ENCODE assay signal across 8 cellular contexts in genomic region chr1:229507502-229507901, GRCh38. TPM values are rescaled to one million over a fixed set of nuclear protein-coding genes. Genes with fewer than 3 reads are reported as not detected.
A peak's percentile ranks its signal among the peaks of the same experiment; 100 is the strongest.
DNase-seq lines count a peak whose midpoint lies in the region; ATAC-seq and TF ChIP-seq lines count a peak whose summit lies in the region.

No MANE protein-coding gene starts in this region.

- H3K27ac Mint-ChIP-seq in CD14-positive monocyte, result peak overlapping the region; percentile 96 to 99 (median 99)

- H3K9me3 Mint-ChIP-seq in CD14-positive monocyte, result peaks cover 0 to 2% (median 0%) of the 10 kb centered on the region in 7 donors

- no peaks in the 10 kb centered on the region for H3K9me3 ChIP-seq in adipocyte (ENCODE audit: control insufficient read depth, low read length)
- no peaks in the 10 kb centered on the region for H3K9me3 ChIP-seq in liver (ENCODE audit: control insufficient read depth in 4 of 4, low read length in 3 of 4)

- H3K27me3 Mint-ChIP-seq in CD14-positive monocyte (ENCODE audit: low read depth in 3 of 3), result no peaks in the 10 kb centered on the region

- TF ChIP-seq RAD21 in liver (IDR thresholded peaks at IDR 0.05), result no peak

- 3% methylated on average over 5 of the region's 5 CpGs for WGBS in liver
- WGBS in urinary bladder, result 9% methylated on average over 5 of the region's 5 CpGs

- DNase-seq in CD14-positive monocyte (ENCODE audit: low spot score) (no peak), adipocyte (ENCODE audit: low read depth) (no peak), NCI-H1092 treated with DMSO at 0.1 percent for 48 hours (lab: John Stamatoyannopoulos, UW) (no peak), pons (ENCODE audit: low spot score) (no peak), COLO668 (lab: John Stamatoyannopoulos, UW; ENCODE audit: unreplicated experiment) (no peak)

- H3K27me3 ChIP-seq in adipocyte (replicated peaks; ENCODE audit: control insufficient read depth, insufficient read depth, low read length), result no peaks in the 10 kb centered on the region
- no peaks in the 10 kb centered on the region for H3K27me3 ChIP-seq in liver (ENCODE audit: control insufficient read depth in 4 of 4, insufficient read depth in 4 of 4, low read length in 3 of 4)

- H3K9ac ChIP-seq in adipocyte (ENCODE audit: low read length), result peak overlapping the region; percentile 93
- peak overlapping the region; percentile 68 to 90 for H3K9ac ChIP-seq in liver (ENCODE audit: low read depth in 1 of 2, low read length in 2 of 2)

- intact Hi-C loops in CD14-positive monocyte (cut with micrococcal nuclease), result loop anchor here (5.0 to 10.0 kb wide), 2 partner anchors 47 to 235 kb away; partner anchors contain the start of genes ABCB10 (in 1 of the 2) and RAB4A (in 1 of the 2)

- H3K4me1 Mint-ChIP-seq in CD14-positive monocyte, result peaks cover 21% of the 10 kb centered on the region

- peak overlapping the region; percentile 81 to 92 for H3K4me3 Mint-ChIP-seq in CD14-positive monocyte

- no peak for TF ChIP-seq CTCF in CD14-positive monocyte (IDR thresholded peaks at IDR 0.05)
- TF ChIP-seq CTCF in liver (IDR thresholded peaks at IDR 0.05; ENCODE audit: low read depth, low read length, missing input control), result no peak

- H3K36me3 ChIP-seq in adipocyte (ENCODE audit: control insufficient read depth, insufficient read depth, low read length, severe bottlenecking), result peaks cover 11% of the 10 kb centered on the region
- peaks cover 0 to 7% (median 0%) of the 10 kb centered on the region in 4 donors for H3K36me3 ChIP-seq in liver (ENCODE audit: control insufficient read depth in 4 of 4, insufficient read depth in 3 of 4, low read depth in 1 of 4, low read length in 3 of 4)
- H3K36me3 ChIP-seq in urinary bladder (ENCODE audit: insufficient read depth), result no peaks in the 10 kb centered on the region

- H3K4me3 ChIP-seq in adipocyte (ENCODE audit: low read length) (peak overlapping the region; percentile 99), liver (ENCODE audit: low read depth in 1 of 3, low read length in 3 of 3) (peak overlapping the region; percentile 88 to 96 (median 89)), urinary bladder (ENCODE audit: low read depth, low read length) (peak overlapping the region; percentile 75)

- peaks cover 12 to 18% of the 10 kb centered on the region in 2 donors for H3K36me3 Mint-ChIP-seq in CD14-positive monocyte

- peak; percentile 1 for ATAC-seq in HG02610 (IDR thresholded peaks at IDR 0.05; ENCODE audit: unreplicated experiment)

- peak overlapping the region; percentile 78 to 96 for H3K27ac ChIP-seq in liver (ENCODE audit: low read depth in 1 of 2, low read length in 2 of 2)
- H3K27ac ChIP-seq in urinary bladder (ENCODE audit: low read depth), result peak overlapping the region; percentile 93

- peaks cover 23% of the 10 kb centered on the region for H3K4me1 ChIP-seq in adipocyte (ENCODE audit: control insufficient read depth, insufficient read depth, low read length)
- peaks cover 0 to 25% (median 15%) of the 10 kb centered on the region in 4 donors for H3K4me1 ChIP-seq in liver (ENCODE audit: control insufficient read depth in 4 of 4, insufficient read depth in 4 of 4, low read length in 3 of 4)
- no peaks in the 10 kb centered on the region for H3K4me1 ChIP-seq in urinary bladder (ENCODE audit: insufficient read depth)

TF ChIP-seq in liver, 16 proteins besides CTCF, POLR2A, EP300 and RAD21:
- no peak for TF ChIP-seq YY1 (IDR thresholded peaks at IDR 0.05)
- no peak for TF ChIP-seq HNF4G (IDR thresholded peaks at IDR 0.05)
- TF ChIP-seq ZBTB33 (IDR thresholded peaks at IDR 0.05), result no peak
- no peak for TF ChIP-seq GABPA (IDR thresholded peaks at IDR 0.05 in 1 of 2, conservative IDR thresholded peaks at IDR 0.05 in 1 of 2)
- no peak for TF ChIP-seq JUND (IDR thresholded peaks at IDR 0.05)
- TF ChIP-seq NR2F2 (IDR thresholded peaks at IDR 0.05), result no peak
- no peak for TF ChIP-seq MAX (IDR thresholded peaks at IDR 0.05)

RNA-seq across cellular contexts. Expression of gene NUP133, which starts 0.6 kb away (rescaled TPM):
- polyA plus RNA-seq in CD14-positive monocyte (10 to 100 TPM; 12.4 to 12.8 TPM), liver (1 to 10 TPM; 5.7 to 7.0 TPM), urinary bladder (18.5 TPM)
- total RNA-seq in liver (10 to 100 TPM; 13.8 to 22.7 TPM), urinary bladder (50.2 TPM)

RNA-seq across cellular contexts. Expression of gene ABCB10, which starts 51.0 kb away (rescaled TPM):
- polyA plus RNA-seq in CD14-positive monocyte, result 10 to 100 TPM in 1 of 2 donors, 1 to 10 TPM in 1; 5.4 to 12.9 TPM
- 100 to 1,000 TPM in 1 of 2 donors, 10 to 100 TPM in 1; 15.2 to 190 TPM for total RNA-seq in liver
- polyA plus RNA-seq in liver, result 1 to 10 TPM; 6.2 to 7.8 TPM
- 28.0 TPM for total RNA-seq in urinary bladder
- 11.1 TPM for polyA plus RNA-seq in urinary bladder
